ENCODE assay signal across 21 cellular contexts in genomic region chr16:10839271-10839661, GRCh38. TPM values are rescaled to one million over a fixed set of nuclear protein-coding genes. Genes with fewer than 3 reads are reported as not detected.
DNase-seq lines count a peak whose midpoint lies in the region; ATAC-seq and TF ChIP-seq lines count a peak whose summit lies in the region.
"Had no signal": no experiment of that assay in that cellular context is flagged by ENCODE, and none has a peak within 500 bp of the region (broad histone marks: within the 10 kb centered on the region; RNA-seq: fewer than 3 reads in every experiment).

No MANE protein-coding gene starts in this region.

- ATAC-seq in heart left ventricle = peak in 3 of 4 donors; percentile 34 to 54 (median 51)
- ATAC-seq in Right ventricle myocardium superior (ENCODE audit: poor library complexity) = no peak
- peak; percentile 92 for ATAC-seq in body of pancreas
- peak; percentile 75 for ATAC-seq in left lobe of liver
- ATAC-seq: Panc1 had no signal

- no peak overlapping the region for H3K4me2 ChIP-seq in SK-N-SH
- H3K4me2 ChIP-seq: KMS-11 had no signal

- H3K4me1 ChIP-seq in heart left ventricle = peaks cover 0 to 17% (median 4%) of the 10 kb centered on the region in 12 donors
- H3K4me1 ChIP-seq in body of pancreas = peaks cover 21% of the 10 kb centered on the region
- peaks cover 4 to 21% (median 15%) of the 10 kb centered on the region in 6 donors for H3K4me1 ChIP-seq in spleen
- H3K4me1 ChIP-seq in SK-N-SH (ENCODE audit: control insufficient read depth in 1 of 2, insufficient read depth in 2 of 2, low read depth in 1 of 2, low read length in 1 of 2) = no peaks in the 10 kb centered on the region
- H3K4me1 ChIP-seq: HAP-1 had no signal

- intact Hi-C loops in heart left ventricle (cut with DNase I) = loop anchor here in 2 of 10 donors (5.0 to 10.0 kb wide), 2 partner anchors 76 to 327 kb away; no protein-coding TSS in a partner anchor
- intact Hi-C loops in Right ventricle myocardium superior (cut with DNase I) = no loop called here
- intact Hi-C loops in body of pancreas (cut with DNase I) = loop anchor here (10.0 kb wide), 1 partner anchor 76 kb away; no protein-coding TSS in a partner anchor
- intact Hi-C loops in spleen (cut with DNase I; ENCODE audit: low total_unique reads) = no loop called here

- no peak overlapping the region for H3K4me3 ChIP-seq in heart left ventricle
- H3K4me3 ChIP-seq in body of pancreas = no peak overlapping the region
- H3K4me3 ChIP-seq in spleen = no peak overlapping the region
- no peak overlapping the region for H3K4me3 ChIP-seq in SK-N-SH (ENCODE audit: low read depth in 2 of 2, low read length in 1 of 2)
- H3K4me3 ChIP-seq: HAP-1 had no signal

- TF ChIP-seq CTCF in heart left ventricle (IDR thresholded peaks at IDR 0.05) (peak in 1 of 12 donors; percentile 13), body of pancreas (IDR thresholded peaks at IDR 0.05) (no peak), spleen (IDR thresholded peaks at IDR 0.05 in 8 of 11, conservative IDR thresholded peaks at IDR 0.05 in 3 of 11) (no peak), SK-N-SH (IDR thresholded peaks at IDR 0.05) (no peak)

- TF ChIP-seq EP300 in SK-N-SH (IDR thresholded peaks at IDR 0.05; ENCODE audit: borderline replicate concordance in 1 of 2, low read depth in 1 of 2, low read length in 1 of 2) = no peak

- no peak overlapping the region for H2AFZ ChIP-seq in SK-N-SH (ENCODE audit: low read depth)

- H3K27ac ChIP-seq in heart left ventricle (no peak overlapping the region), body of pancreas (peak overlapping the region in 2 of 4 donors; percentile 3 to 28), spleen (no peak overlapping the region), SK-N-SH (ENCODE audit: low read depth in 2 of 2, low read length in 1 of 2) (no peak overlapping the region)
- H3K27ac ChIP-seq: C4-2B, KMS-11 had no signal

- H4K20me1 ChIP-seq in SK-N-SH (ENCODE audit: insufficient read depth) = no peaks in the 10 kb centered on the region

- H3K27me3 ChIP-seq in heart left ventricle (no peaks in the 10 kb centered on the region), body of pancreas (no peaks in the 10 kb centered on the region), spleen (replicated peaks in 1 of 7) (no peaks in the 10 kb centered on the region), SK-N-SH (ENCODE audit: insufficient read depth) (no peaks in the 10 kb centered on the region; the same call in 1 of the 2 replicates)

- TF ChIP-seq RAD21 in SK-N-SH (IDR thresholded peaks at IDR 0.05; ENCODE audit: low read length) = no peak

- TF ChIP-seq POLR2A in heart left ventricle (IDR thresholded peaks at IDR 0.05) (no peak), body of pancreas (IDR thresholded peaks at IDR 0.05) (no peak), spleen (IDR thresholded peaks at IDR 0.05) (no peak)

- WGBS in heart left ventricle, 4 donors = 26 to 55% (median 37%) methylated on average over 6 of the region's 6 CpGs
- WGBS in body of pancreas, 2 donors = 26 to 49% methylated on average over 6 of the region's 6 CpGs
- WGBS in spleen, 5 donors = 73 to 90% (median 78%) methylated on average over 6 of the region's 6 CpGs
- WGBS in SK-N-SH (ENCODE audit: low lambda C conversion rate) = 50% methylated on average over 6 of the region's 6 CpGs

- CTCF ChIA-PET in SK-N-SH (lab: Yijun Ruan, JAX) = no interaction called here

- POLR2A ChIA-PET in SK-N-SH (lab: Yijun Ruan, JAX) = no interaction called here

- DNase-seq in heart left ventricle = no peak
- no peak for DNase-seq in Right ventricle myocardium superior
- DNase-seq in body of pancreas = peak; percentile 77 to 84 (median 82)
- no peak for DNase-seq in left lobe of liver (ENCODE audit: low spot score)
- DNase-seq in spleen = peak; percentile 22
- DNase-seq in NCI-H2171 (lab: John Stamatoyannopoulos, UW) = no peak
- DNase-seq in T-helper 9 cell = no peak
- DNase-seq in SK-N-SH = no peak
- DNase-seq: EL; IMR-90; NCI-H1092 treated with DMSO at 0.1 percent for 48 hours; NCI-H1436 treated with DMSO at 0.1 percent for 48 hours; NCI-H1930; NCI-H226; NCI-H510A treated with DMSO at 0.1 percent for 48 hours; NCI-H774; NK-92 treated with Interleukin-12 subunit alpha and Interleukin-12 subunit beta, amount 100 ng/mL, for 24 hours had no signal

- H3K9me2 ChIP-seq in SK-N-SH = no peaks in the 10 kb centered on the region

- no peak overlapping the region for H3K9ac ChIP-seq in SK-N-SH
- H3K9ac ChIP-seq: KMS-11 had no signal

- H3K9me3 ChIP-seq in heart left ventricle (no peaks in the 10 kb centered on the region), body of pancreas (no peaks in the 10 kb centered on the region), spleen (peaks cover 0 to 4% (median 0%) of the 10 kb centered on the region in 8 donors), SK-N-SH (no peaks in the 10 kb centered on the region)
- H3K9me3 ChIP-seq: HAP-1 had no signal

- H3K36me3 ChIP-seq in heart left ventricle (no peaks in the 10 kb centered on the region), body of pancreas (replicated peaks in 1 of 2; ENCODE audit: insufficient read depth in 1 of 2, low read depth in 2 of 2) (no peaks in the 10 kb centered on the region), spleen (no peaks in the 10 kb centered on the region), SK-N-SH (replicated peaks in 1 of 2; ENCODE audit: control insufficient read depth in 1 of 2, insufficient read depth in 2 of 2, low read length in 1 of 2) (no peaks in the 10 kb centered on the region)
- H3K36me3 ChIP-seq: HAP-1 had no signal

- no peaks in the 10 kb centered on the region for H3F3A ChIP-seq in SK-N-SH (replicated peaks; ENCODE audit: insufficient read depth)

- H3K79me2 ChIP-seq in SK-N-SH (ENCODE audit: insufficient read depth) = no peaks in the 10 kb centered on the region

TF ChIP-seq in SK-N-SH, 30 proteins besides CTCF, POLR2A, EP300 and RAD21 (continues in another document):
- TF ChIP-seq FOXM1 (IDR thresholded peaks at IDR 0.05; ENCODE audit: low read depth) (no peak), MEF2A (IDR thresholded peaks at IDR 0.05; ENCODE audit: borderline replicate concordance, low read depth) (no peak), TCF12 (IDR thresholded peaks at IDR 0.05) (no peak), JUND (IDR thresholded peaks at IDR 0.05) (no peak), TAF1 (IDR thresholded peaks at IDR 0.05; ENCODE audit: borderline replicate concordance, low read depth, low read length) (no peak), GATA2 (CRISPR knock-in tag; IDR thresholded peaks at IDR 0.05) (no peak), SMC3 (IDR thresholded peaks at IDR 0.05; ENCODE audit: low read depth, low read length) (no peak), FOXJ3 (CRISPR knock-in tag; IDR thresholded peaks at IDR 0.05) (no peak), NRF1 (IDR thresholded peaks at IDR 0.05; ENCODE audit: low read depth, low read length) (no peak), GABPA (IDR thresholded peaks at IDR 0.05; ENCODE audit: low read depth) (no peak)
- TF ChIP-seq, protein P1, sequence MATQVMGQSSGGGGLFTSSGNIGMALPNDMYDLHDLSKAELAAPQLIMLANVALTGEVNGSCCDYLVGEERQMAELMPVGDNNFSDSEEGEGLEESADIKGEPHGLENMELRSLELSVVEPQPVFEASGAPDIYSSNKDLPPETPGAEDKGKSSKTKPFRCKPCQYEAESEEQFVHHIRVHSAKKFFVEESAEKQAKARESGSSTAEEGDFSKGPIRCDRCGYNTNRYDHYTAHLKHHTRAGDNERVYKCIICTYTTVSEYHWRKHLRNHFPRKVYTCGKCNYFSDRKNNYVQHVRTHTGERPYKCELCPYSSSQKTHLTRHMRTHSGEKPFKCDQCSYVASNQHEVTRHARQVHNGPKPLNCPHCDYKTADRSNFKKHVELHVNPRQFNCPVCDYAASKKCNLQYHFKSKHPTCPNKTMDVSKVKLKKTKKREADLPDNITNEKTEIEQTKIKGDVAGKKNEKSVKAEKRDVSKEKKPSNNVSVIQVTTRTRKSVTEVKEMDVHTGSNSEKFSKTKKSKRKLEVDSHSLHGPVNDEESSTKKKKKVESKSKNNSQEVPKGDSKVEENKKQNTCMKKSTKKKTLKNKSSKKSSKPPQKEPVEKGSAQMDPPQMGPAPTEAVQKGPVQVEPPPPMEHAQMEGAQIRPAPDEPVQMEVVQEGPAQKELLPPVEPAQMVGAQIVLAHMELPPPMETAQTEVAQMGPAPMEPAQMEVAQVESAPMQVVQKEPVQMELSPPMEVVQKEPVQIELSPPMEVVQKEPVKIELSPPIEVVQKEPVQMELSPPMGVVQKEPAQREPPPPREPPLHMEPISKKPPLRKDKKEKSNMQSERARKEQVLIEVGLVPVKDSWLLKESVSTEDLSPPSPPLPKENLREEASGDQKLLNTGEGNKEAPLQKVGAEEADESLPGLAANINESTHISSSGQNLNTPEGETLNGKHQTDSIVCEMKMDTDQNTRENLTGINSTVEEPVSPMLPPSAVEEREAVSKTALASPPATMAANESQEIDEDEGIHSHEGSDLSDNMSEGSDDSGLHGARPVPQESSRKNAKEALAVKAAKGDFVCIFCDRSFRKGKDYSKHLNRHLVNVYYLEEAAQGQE (IDR thresholded peaks at IDR 0.05; ENCODE audit: low read depth, low read length) = no peak

RNA-seq across cellular contexts. Expression of gene TVP23A, which starts 20.7 kb away (rescaled TPM):
- total RNA-seq in heart left ventricle = under 1 TPM in 5 of 9 donors, not detected in 4; 0.30 to 0.95 (median 0.34) TPM
- polyA plus RNA-seq in heart left ventricle = under 1 TPM; 0.08 TPM
- 0.19 TPM for total RNA-seq in Right ventricle myocardium superior
- total RNA-seq in body of pancreas = not detected
- not detected for total RNA-seq in left lobe of liver
- total RNA-seq in spleen = 1 to 10 TPM in 3 of 7 donors, under 1 TPM in 3, not detected in 1; 0.42 to 2.2 (median 1.2) TPM
- polyA plus RNA-seq in spleen = 1 to 10 TPM in 1 of 3 donors, under 1 TPM in 2; 0.29 to 1.1 (median 0.72) TPM
- 0.24 and 0.35 TPM in 2 replicates for polyA plus RNA-seq in SK-N-SH (2012; rRNA removed)
- polyA plus RNA-seq in SK-N-SH (2012; cell fraction: cytosol; rRNA removed) = 0.36 and 0.51 TPM in 2 replicates
- polyA plus RNA-seq in SK-N-SH (2012; cell fraction: nucleus; rRNA removed) = 0.39 and 0.55 TPM in 2 replicates
- total RNA-seq: IMR-90 had no signal
- polyA plus RNA-seq: IMR-90 had no signal

RNA-seq across cellular contexts. Expression of gene CIITA, which starts 37.7 kb away (rescaled TPM):
- total RNA-seq in heart left ventricle (10 to 100 TPM in 3 of 9 donors, 1 to 10 TPM in 6; 1.6 to 73.9 (median 8.2) TPM), Right ventricle myocardium superior (7.9 TPM), body of pancreas (1 to 10 TPM; 6.5 to 6.6 TPM), left lobe of liver (1.7 TPM), spleen (100 to 1,000 TPM in 6 of 7 donors, 10 to 100 TPM in 1; 88.0 to 179 (median 143) TPM)
- polyA plus RNA-seq in heart left ventricle (10 to 100 TPM in 1 of 2 donors, 1 to 10 TPM in 1; 2.6 to 10.8 TPM), spleen (10 to 100 TPM; 67.0 to 93.6 (median 81.8) TPM), SK-N-SH (2012; rRNA removed) (0.15 and 0.23 TPM in 2 replicates)
- 0.09 and 0.19 TPM in 2 replicates for polyA plus RNA-seq in SK-N-SH (2012; cell fraction: cytosol; rRNA removed)
- 0.68 and 1.0 TPM in 2 replicates for polyA plus RNA-seq in SK-N-SH (2012; cell fraction: nucleus; rRNA removed)
- total RNA-seq: IMR-90 had no signal

Comparison
In these comparisons a context has a peak if more than half of its experiments do, and no peak if none do; other contexts are left out.
1. DNase-seq: peak in body of pancreas (4 of 4) and spleen (single experiment); none in heart left ventricle (0 of 5), Right ventricle myocardium superior (single experiment), left lobe of liver (single experiment), NCI-H2171 (single experiment), T-helper 9 cell (single experiment) and SK-N-SH (single experiment).